In the genomic region with DNA sequence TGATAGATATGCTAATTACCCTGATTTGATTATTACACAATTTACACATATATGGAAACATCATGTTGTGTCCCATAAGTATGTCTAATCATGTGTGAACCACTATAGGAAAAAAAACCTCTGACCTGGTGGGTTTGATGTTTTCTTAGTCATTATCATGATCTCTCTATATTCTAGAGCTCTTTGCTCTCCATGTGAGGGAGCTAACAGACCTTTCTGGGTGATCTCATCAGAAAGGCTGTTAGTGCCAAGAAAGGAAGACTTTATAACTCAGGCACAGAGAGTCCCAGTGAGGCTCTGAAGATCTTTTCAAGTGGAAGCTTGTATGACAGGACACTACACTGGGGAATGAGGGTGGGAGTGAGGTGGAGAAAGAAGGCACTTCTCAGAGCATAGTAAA, we compare ENCODE assay signal across 12 cellular contexts.
A peak's percentile ranks its signal among the peaks of the same experiment; 100 is the strongest.
DNase-seq lines count a peak whose midpoint lies in the region; ATAC-seq, FAIRE-seq and TF ChIP-seq lines count a peak whose summit lies in the region.
"Had no signal": no experiment of that assay in that cellular context is flagged by ENCODE, and none has a peak within 500 bp of the region (broad histone marks: within the 10 kb centered on the region; RNA-seq: fewer than 3 reads in every experiment).

No MANE protein-coding gene starts in this region.

- H3K27me3 ChIP-seq in liver (ENCODE audit: control insufficient read depth in 4 of 4, insufficient read depth in 4 of 4, low read length in 3 of 4) = no peaks in the 10 kb centered on the region
- no peaks in the 10 kb centered on the region for H3K27me3 ChIP-seq in HepG2 (ENCODE audit: control insufficient read depth in 1 of 2, insufficient read depth in 2 of 2, low read length in 2 of 2)

- TF ChIP-seq EP300 in HepG2 (IDR thresholded peaks at IDR 0.05; ENCODE audit: low read depth in 2 of 2, low read length in 2 of 2) = no peak
- no peak for TF ChIP-seq EP300 in HepG2 (CRISPR knock-in tag; IDR thresholded peaks at IDR 0.05; ENCODE audit: borderline replicate concordance)

- TF ChIP-seq POLR2A in HepG2 (IDR thresholded peaks at IDR 0.05; ENCODE audit: insufficient read depth in 1 of 2, low read depth in 2 of 2, low read length in 2 of 2) = no peak

- no peaks in the 10 kb centered on the region for H3K9me3 ChIP-seq in liver (ENCODE audit: control insufficient read depth in 4 of 4, low read length in 3 of 4)
- H3K9me3 ChIP-seq in HepG2 (ENCODE audit: low read length) = no peaks in the 10 kb centered on the region

- CTCF ChIA-PET in HepG2 (lab: Yijun Ruan, JAX; ENCODE audit: low intra/inter-chr PET ratio, low total read pairs) = no interaction called here

- no peak overlapping the region for H2AFZ ChIP-seq in HepG2 (ENCODE audit: low read length)

- H3K9ac ChIP-seq in liver (ENCODE audit: low read depth in 1 of 2, low read length in 2 of 2) = no peak overlapping the region
- H3K9ac ChIP-seq in HepG2 (ENCODE audit: insufficient read depth, low read depth, low read length) = no peak overlapping the region

- H3K36me3 ChIP-seq in liver (ENCODE audit: control insufficient read depth in 4 of 4, insufficient read depth in 3 of 4, low read depth in 1 of 4, low read length in 3 of 4) (no peaks in the 10 kb centered on the region), HepG2 (replicated peaks in 1 of 2; ENCODE audit: control insufficient read depth in 1 of 2, insufficient read depth in 2 of 2, low read length in 2 of 2) (no peaks in the 10 kb centered on the region)

- H3K27ac ChIP-seq in liver (ENCODE audit: low read depth in 1 of 2, low read length in 2 of 2) (no peak overlapping the region), HepG2 (ENCODE audit: extremely low read length, insufficient read depth, low read length) (no peak overlapping the region)

- BruUV-seq in HepG2 (replicated peaks; lab: Mats Ljungman, UMichigan) = no TSS peak

- H4K20me1 ChIP-seq in HepG2 (ENCODE audit: insufficient read depth, low read length) = no peaks in the 10 kb centered on the region

- no peak for DNase-seq in HepG2 (ENCODE audit: low spot score)
- peak; percentile 77 for DNase-seq in amniotic epithelial cell (ENCODE audit: low read depth)
- peak; percentile 42 for DNase-seq in globus pallidus (ENCODE audit: low spot score)
- no peak for DNase-seq in NCI-H2227 treated with DMSO at 0.1 percent for 48 hours (lab: John Stamatoyannopoulos, UW)
- no peak for DNase-seq in NCI-H82 treated with DMSO at 0.1 percent for 48 hours (lab: John Stamatoyannopoulos, UW; ENCODE audit: unreplicated experiment)
- DNase-seq in MV-4-11 (lab: John Stamatoyannopoulos, UW) = no peak
- no peak for DNase-seq in NCI-H524 treated with DMSO at 0.1 percent for 48 hours (lab: John Stamatoyannopoulos, UW)
- DNase-seq: effector memory CD4-positive, alpha-beta T cell; GF-D8; immature natural killer cell; KG1 had no signal

- TF ChIP-seq RAD21 in liver (IDR thresholded peaks at IDR 0.05) (peak; percentile 7 to 12), HepG2 (CRISPR knock-in tag; IDR thresholded peaks at IDR 0.05) (no peak)

- POLR2A ChIA-PET in HepG2 (lab: Yijun Ruan, JAX) = no interaction called here

- no peak for FAIRE-seq in HepG2 (lab: Jason Lieb, UNC)

- H3K4me2 ChIP-seq in HepG2 (ENCODE audit: low read depth, low read length) = no peak overlapping the region

- H3K4me1 ChIP-seq in liver (ENCODE audit: control insufficient read depth in 4 of 4, insufficient read depth in 4 of 4, low read length in 3 of 4) = no peaks in the 10 kb centered on the region
- H3K4me1 ChIP-seq in HepG2 (ENCODE audit: insufficient read depth, low read length) = no peaks in the 10 kb centered on the region

- no peaks in the 10 kb centered on the region for H3K79me2 ChIP-seq in HepG2 (ENCODE audit: insufficient read depth, low read length)

- intact Hi-C loops in HepG2 (cut with micrococcal nuclease; ENCODE audit: unreplicated experiment) = no loop called here

- H3K4me3 ChIP-seq in liver (ENCODE audit: low read depth in 1 of 3, low read length in 3 of 3) = no peak overlapping the region
- H3K4me3 ChIP-seq in HepG2 (replicated peaks in 1 of 3; ENCODE audit: insufficient read depth in 1 of 3, low read depth in 2 of 3, low read length in 3 of 3) = no peak overlapping the region

- in situ Hi-C loops in HepG2 (cut with HindIII; ENCODE audit: extremely low pct_ligation_motif_present, low pct_unique_long_range_greater_than_20kb) = no loop called here

- TF ChIP-seq CTCF in liver (IDR thresholded peaks at IDR 0.05; ENCODE audit: low read depth, low read length, missing input control) = no peak
- TF ChIP-seq CTCF in HepG2 (CRISPR knock-in tag; IDR thresholded peaks at IDR 0.05) = no peak

- ATAC-seq in HepG2 = no peak

TF ChIP-seq in liver, 16 proteins besides CTCF, POLR2A, EP300 and RAD21 (continues in another document):
- TF ChIP-seq JUND (IDR thresholded peaks at IDR 0.05) (no peak), YY1 (IDR thresholded peaks at IDR 0.05) (no peak), FOXA2 (IDR thresholded peaks at IDR 0.05) (no peak), ATF3 (IDR thresholded peaks at IDR 0.05) (no peak), NR2F2 (IDR thresholded peaks at IDR 0.05) (no peak), REST (IDR thresholded peaks at IDR 0.05) (no peak), FOXA1 (IDR thresholded peaks at IDR 0.05) (no peak)
- TF ChIP-seq, protein P1, sequence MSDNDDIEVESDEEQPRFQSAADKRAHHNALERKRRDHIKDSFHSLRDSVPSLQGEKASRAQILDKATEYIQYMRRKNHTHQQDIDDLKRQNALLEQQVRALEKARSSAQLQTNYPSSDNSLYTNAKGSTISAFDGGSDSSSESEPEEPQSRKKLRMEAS (IDR thresholded peaks at IDR 0.05) = no peak

TF ChIP-seq in HepG2, 621 proteins besides CTCF, POLR2A, EP300 and RAD21:
- TF ChIP-seq ZNF484 (CRISPR knock-in tag; IDR thresholded peaks at IDR 0.05; ENCODE audit: borderline replicate concordance, low read depth) (no peak), AHR (CRISPR knock-in tag; IDR thresholded peaks at IDR 0.05) (no peak), SP2 (CRISPR knock-in tag; IDR thresholded peaks at IDR 0.05) (no peak), ZNF460 (CRISPR knock-in tag; IDR thresholded peaks at IDR 0.05; ENCODE audit: borderline replicate concordance) (no peak), ZFP62 (CRISPR knock-in tag; IDR thresholded peaks at IDR 0.05) (no peak)
- TF ChIP-seq, protein P2, sequence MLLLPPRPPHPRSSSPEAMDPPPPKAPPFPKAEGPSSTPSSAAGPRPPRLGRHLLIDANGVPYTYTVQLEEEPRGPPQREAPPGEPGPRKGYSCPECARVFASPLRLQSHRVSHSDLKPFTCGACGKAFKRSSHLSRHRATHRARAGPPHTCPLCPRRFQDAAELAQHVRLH (CRISPR knock-in tag; IDR thresholded peaks at IDR 0.05; ENCODE audit: borderline replicate concordance, low read depth) = no peak

Comparison
In these comparisons a context has a peak if more than half of its experiments do, and no peak if none do; other contexts are left out.
1. DNase-seq: peak in amniotic epithelial cell (single experiment) and globus pallidus (single experiment); none in HepG2 (single experiment), NCI-H2227 treated with DMSO at 0.1 percent for 48 hours (single experiment), NCI-H82 treated with DMSO at 0.1 percent for 48 hours (single experiment), MV-4-11 (single experiment) and NCI-H524 treated with DMSO at 0.1 percent for 48 hours (single experiment).